19 cellular contexts compared by ENCODE assay signal in genomic region chr2:127139766-127140165, GRCh38.
"Had no signal": no experiment of that assay in that cellular context is flagged by ENCODE, and none has a peak within 500 bp of the region (broad histone marks: within the 10 kb centered on the region; RNA-seq: fewer than 3 reads in every experiment).

No MANE protein-coding gene starts in this region.

- H3K9me3 ChIP-seq: pancreas, stomach, thyroid gland had no signal

- H3K36me3 ChIP-seq: ascending aorta, cardiac muscle cell, pancreas, stomach, thyroid gland had no signal

- H3K4me3 Mint-ChIP-seq: activated CD4-positive, alpha-beta T cell treated with anti-CD3 and anti-CD28 coated beads for 36 hours; activated CD8-positive, alpha-beta T cell treated with anti-CD3 and anti-CD28 coated beads for 36 hours; activated naive CD8-positive, alpha-beta T cell treated with anti-CD3 and anti-CD28 coated beads, Interleukin-2, amount 10 ng/mL, durations not matched to agents 7 days and 5 days; activated T-cell treated with anti-CD3 and anti-CD28 coated beads, Interleukin-2, amount 50 U/mL, for 72 hours; immature natural killer cell; T-cell had no signal

- H3K27me3 Mint-ChIP-seq: activated CD4-positive, alpha-beta T cell treated with anti-CD3 and anti-CD28 coated beads for 36 hours; activated CD8-positive, alpha-beta T cell treated with anti-CD3 and anti-CD28 coated beads for 36 hours had no signal

- H3K4me1 Mint-ChIP-seq: activated CD4-positive, alpha-beta T cell treated with anti-CD3 and anti-CD28 coated beads for 36 hours; activated naive CD8-positive, alpha-beta T cell treated with anti-CD3 and anti-CD28 coated beads, Interleukin-2, amount 10 ng/mL, durations not matched to agents 7 days and 5 days; immature natural killer cell; T-cell had no signal

- DNase-seq: activated CD4-positive, alpha-beta T cell treated with anti-CD3 and anti-CD28 coated beads for 36 hours; activated CD8-positive, alpha-beta memory T cell treated with anti-CD3 and anti-CD28 coated beads, Interleukin-2, amount 50 U/mL, for 4 hours; activated CD8-positive, alpha-beta T cell treated with anti-CD3 and anti-CD28 coated beads for 36 hours; activated naive CD8-positive, alpha-beta T cell treated with anti-CD3 and anti-CD28 coated beads, Interleukin-2, amount 10 ng/mL, durations not matched to agents 7 days and 5 days; activated T-cell treated with anti-CD3 and anti-CD28 coated beads, Interleukin-2, amount 50 U/mL, for 72 hours; cortex of kidney; effector memory CD4-positive, alpha-beta T cell; erythroblast; glutamatergic neuron; immature natural killer cell; pancreas; stimulated activated CD4-positive, alpha-beta T cell treated with anti-CD3 and anti-CD28 coated beads, Interleukin-4, amount 100 ng/mL, for 24 hours; stomach; T-cell; T1000; thyroid gland had no signal

- H3K4me3 ChIP-seq: ascending aorta, cardiac muscle cell, pancreas, stomach, thyroid gland had no signal

- H3K4me1 ChIP-seq: ascending aorta, pancreas, thyroid gland had no signal

- H3K27ac ChIP-seq: ascending aorta, cardiac muscle cell, pancreas, stomach, thyroid gland, VCaP had no signal

- H3K9me3 Mint-ChIP-seq: activated CD8-positive, alpha-beta T cell treated with anti-CD3 and anti-CD28 coated beads for 36 hours; activated naive CD8-positive, alpha-beta T cell treated with anti-CD3 and anti-CD28 coated beads, Interleukin-2, amount 10 ng/mL, durations not matched to agents 7 days and 5 days; activated T-cell treated with anti-CD3 and anti-CD28 coated beads, Interleukin-2, amount 50 U/mL, for 72 hours; immature natural killer cell; T-cell had no signal

- H3K36me3 Mint-ChIP-seq: activated naive CD8-positive, alpha-beta T cell treated with anti-CD3 and anti-CD28 coated beads, Interleukin-2, amount 10 ng/mL, durations not matched to agents 7 days and 5 days; T-cell had no signal

- H3K27ac Mint-ChIP-seq: activated CD4-positive, alpha-beta T cell treated with anti-CD3 and anti-CD28 coated beads for 36 hours; activated CD8-positive, alpha-beta T cell treated with anti-CD3 and anti-CD28 coated beads for 36 hours; activated naive CD8-positive, alpha-beta T cell treated with anti-CD3 and anti-CD28 coated beads, Interleukin-2, amount 10 ng/mL, durations not matched to agents 7 days and 5 days; activated T-cell treated with anti-CD3 and anti-CD28 coated beads, Interleukin-2, amount 50 U/mL, for 72 hours; immature natural killer cell; T-cell had no signal

- H3K27me3 ChIP-seq: ascending aorta, cardiac muscle cell, pancreas, thyroid gland had no signal
